In the genomic region with DNA sequence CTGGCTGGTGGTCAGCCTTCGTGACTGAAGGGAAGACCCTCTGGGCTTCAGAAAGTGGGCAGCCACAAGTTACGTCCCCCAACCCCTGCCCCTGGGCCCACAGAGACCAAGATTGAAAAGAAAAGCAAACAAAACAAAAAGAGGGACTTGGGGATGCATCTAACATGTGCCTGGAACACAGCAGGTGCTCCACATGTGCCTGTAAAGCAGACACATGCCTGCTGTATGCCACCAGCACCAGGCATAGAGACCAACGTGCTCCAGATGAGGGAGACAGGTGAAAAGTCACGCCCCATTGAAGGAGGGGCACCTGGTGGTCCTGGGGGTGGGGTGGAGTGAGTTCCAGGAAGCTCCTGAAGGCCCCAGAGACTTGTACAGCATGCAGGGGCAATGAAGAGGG, we compare ENCODE assay signal across 1 cellular context.
TF ChIP-seq lines count a peak whose summit lies in the region.

No MANE protein-coding gene starts in this region.

TF ChIP-seq in GM23338, 12 proteins besides CTCF, POLR2A, EP300 and RAD21 (continued from another document):
- TF ChIP-seq, protein P1, sequence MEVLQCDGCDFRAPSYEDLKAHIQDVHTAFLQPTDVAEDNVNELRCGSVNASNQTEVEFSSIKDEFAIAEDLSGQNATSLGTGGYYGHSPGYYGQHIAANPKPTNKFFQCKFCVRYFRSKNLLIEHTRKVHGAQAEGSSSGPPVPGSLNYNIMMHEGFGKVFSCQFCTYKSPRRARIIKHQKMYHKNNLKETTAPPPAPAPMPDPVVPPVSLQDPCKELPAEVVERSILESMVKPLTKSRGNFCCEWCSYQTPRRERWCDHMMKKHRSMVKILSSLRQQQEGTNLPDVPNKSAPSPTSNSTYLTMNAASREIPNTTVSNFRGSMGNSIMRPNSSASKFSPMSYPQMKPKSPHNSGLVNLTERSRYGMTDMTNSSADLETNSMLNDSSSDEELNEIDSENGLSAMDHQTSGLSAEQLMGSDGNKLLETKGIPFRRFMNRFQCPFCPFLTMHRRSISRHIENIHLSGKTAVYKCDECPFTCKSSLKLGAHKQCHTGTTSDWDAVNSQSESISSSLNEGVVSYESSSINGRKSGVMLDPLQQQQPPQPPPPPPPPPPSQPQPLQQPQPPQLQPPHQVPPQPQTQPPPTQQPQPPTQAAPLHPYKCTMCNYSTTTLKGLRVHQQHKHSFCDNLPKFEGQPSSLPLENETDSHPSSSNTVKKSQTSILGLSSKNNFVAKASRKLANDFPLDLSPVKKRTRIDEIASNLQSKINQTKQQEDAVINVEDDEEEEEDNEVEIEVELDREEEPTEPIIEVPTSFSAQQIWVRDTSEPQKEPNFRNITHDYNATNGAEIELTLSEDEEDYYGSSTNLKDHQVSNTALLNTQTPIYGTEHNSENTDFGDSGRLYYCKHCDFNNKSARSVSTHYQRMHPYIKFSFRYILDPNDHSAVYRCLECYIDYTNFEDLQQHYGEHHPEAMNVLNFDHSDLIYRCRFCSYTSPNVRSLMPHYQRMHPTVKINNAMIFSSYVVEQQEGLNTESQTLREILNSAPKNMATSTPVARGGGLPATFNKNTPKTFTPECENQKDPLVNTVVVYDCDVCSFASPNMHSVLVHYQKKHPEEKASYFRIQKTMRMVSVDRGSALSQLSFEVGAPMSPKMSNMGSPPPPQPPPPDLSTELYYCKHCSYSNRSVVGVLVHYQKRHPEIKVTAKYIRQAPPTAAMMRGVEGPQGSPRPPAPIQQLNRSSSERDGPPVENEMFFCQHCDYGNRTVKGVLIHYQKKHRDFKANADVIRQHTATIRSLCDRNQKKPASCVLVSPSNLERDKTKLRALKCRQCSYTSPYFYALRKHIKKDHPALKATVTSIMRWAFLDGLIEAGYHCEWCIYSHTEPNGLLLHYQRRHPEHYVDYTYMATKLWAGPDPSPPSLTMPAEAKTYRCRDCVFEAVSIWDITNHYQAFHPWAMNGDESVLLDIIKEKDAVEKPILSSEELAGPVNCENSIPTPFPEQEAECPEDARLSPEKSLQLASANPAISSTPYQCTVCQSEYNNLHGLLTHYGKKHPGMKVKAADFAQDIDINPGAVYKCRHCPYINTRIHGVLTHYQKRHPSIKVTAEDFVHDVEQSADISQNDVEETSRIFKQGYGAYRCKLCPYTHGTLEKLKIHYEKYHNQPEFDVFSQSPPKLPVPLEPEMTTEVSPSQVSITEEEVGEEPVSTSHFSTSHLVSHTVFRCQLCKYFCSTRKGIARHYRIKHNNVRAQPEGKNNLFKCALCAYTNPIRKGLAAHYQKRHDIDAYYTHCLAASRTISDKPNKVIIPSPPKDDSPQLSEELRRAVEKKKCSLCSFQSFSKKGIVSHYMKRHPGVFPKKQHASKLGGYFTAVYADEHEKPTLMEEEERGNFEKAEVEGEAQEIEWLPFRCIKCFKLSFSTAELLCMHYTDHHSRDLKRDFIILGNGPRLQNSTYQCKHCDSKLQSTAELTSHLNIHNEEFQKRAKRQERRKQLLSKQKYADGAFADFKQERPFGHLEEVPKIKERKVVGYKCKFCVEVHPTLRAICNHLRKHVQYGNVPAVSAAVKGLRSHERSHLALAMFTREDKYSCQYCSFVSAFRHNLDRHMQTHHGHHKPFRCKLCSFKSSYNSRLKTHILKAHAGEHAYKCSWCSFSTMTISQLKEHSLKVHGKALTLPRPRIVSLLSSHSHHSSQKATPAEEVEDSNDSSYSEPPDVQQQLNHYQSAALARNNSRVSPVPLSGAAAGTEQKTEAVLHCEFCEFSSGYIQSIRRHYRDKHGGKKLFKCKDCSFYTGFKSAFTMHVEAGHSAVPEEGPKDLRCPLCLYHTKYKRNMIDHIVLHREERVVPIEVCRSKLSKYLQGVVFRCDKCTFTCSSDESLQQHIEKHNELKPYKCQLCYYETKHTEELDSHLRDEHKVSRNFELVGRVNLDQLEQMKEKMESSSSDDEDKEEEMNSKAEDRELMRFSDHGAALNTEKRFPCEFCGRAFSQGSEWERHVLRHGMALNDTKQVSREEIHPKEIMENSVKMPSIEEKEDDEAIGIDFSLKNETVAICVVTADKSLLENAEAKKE (CRISPR knock-in tag; IDR thresholded peaks at IDR 0.05), result no peak
- TF ChIP-seq STAT1 (IDR thresholded peaks at IDR 0.05; ENCODE audit: unreplicated experiment), result no peak
- TF ChIP-seq CREB1 (CRISPR knock-in tag; IDR thresholded peaks at IDR 0.05; ENCODE audit: low read depth), result no peak
- TF ChIP-seq, protein P2, sequence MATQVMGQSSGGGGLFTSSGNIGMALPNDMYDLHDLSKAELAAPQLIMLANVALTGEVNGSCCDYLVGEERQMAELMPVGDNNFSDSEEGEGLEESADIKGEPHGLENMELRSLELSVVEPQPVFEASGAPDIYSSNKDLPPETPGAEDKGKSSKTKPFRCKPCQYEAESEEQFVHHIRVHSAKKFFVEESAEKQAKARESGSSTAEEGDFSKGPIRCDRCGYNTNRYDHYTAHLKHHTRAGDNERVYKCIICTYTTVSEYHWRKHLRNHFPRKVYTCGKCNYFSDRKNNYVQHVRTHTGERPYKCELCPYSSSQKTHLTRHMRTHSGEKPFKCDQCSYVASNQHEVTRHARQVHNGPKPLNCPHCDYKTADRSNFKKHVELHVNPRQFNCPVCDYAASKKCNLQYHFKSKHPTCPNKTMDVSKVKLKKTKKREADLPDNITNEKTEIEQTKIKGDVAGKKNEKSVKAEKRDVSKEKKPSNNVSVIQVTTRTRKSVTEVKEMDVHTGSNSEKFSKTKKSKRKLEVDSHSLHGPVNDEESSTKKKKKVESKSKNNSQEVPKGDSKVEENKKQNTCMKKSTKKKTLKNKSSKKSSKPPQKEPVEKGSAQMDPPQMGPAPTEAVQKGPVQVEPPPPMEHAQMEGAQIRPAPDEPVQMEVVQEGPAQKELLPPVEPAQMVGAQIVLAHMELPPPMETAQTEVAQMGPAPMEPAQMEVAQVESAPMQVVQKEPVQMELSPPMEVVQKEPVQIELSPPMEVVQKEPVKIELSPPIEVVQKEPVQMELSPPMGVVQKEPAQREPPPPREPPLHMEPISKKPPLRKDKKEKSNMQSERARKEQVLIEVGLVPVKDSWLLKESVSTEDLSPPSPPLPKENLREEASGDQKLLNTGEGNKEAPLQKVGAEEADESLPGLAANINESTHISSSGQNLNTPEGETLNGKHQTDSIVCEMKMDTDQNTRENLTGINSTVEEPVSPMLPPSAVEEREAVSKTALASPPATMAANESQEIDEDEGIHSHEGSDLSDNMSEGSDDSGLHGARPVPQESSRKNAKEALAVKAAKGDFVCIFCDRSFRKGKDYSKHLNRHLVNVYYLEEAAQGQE (IDR thresholded peaks at IDR 0.05; ENCODE audit: unreplicated experiment), result no peak
- TF ChIP-seq, protein P3, sequence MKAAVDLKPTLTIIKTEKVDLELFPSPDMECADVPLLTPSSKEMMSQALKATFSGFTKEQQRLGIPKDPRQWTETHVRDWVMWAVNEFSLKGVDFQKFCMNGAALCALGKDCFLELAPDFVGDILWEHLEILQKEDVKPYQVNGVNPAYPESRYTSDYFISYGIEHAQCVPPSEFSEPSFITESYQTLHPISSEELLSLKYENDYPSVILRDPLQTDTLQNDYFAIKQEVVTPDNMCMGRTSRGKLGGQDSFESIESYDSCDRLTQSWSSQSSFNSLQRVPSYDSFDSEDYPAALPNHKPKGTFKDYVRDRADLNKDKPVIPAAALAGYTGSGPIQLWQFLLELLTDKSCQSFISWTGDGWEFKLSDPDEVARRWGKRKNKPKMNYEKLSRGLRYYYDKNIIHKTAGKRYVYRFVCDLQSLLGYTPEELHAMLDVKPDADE (IDR thresholded peaks at IDR 0.05), result no peak
- no peak for TF ChIP-seq ZNF331 (CRISPR knock-in tag; IDR thresholded peaks at IDR 0.05; ENCODE audit: low read depth)
- no peak for TF ChIP-seq EZH2 (IDR thresholded peaks at IDR 0.05; ENCODE audit: low read depth, unreplicated experiment)
- TF ChIP-seq EZH2phosphoT487 (IDR thresholded peaks at IDR 0.05; ENCODE audit: unreplicated experiment), result no peak
- TF ChIP-seq ZNF114 (CRISPR knock-in tag; IDR thresholded peaks at IDR 0.05), result no peak
